Comparison of ENCODE assay signal across 27 cellular contexts in the genomic region with DNA sequence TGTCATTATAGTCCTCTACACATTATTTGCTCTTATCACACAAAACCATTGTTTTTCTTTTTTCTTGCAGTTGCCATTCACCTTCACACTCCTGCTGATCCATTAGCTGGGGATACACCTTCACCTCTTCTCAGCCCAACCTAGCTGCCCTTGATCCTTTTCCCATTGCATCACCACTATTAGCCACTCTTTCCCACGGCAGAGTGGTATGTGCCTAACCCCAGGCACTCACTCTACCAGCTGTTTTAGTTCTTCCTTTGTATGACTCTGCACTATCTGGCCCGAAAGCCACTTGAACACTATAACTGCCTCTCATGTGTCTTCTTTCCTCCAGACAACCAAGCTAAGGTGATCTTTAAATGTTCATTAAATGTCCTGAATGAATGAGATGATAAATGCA.
DNase-seq lines count a peak whose midpoint lies in the region; FAIRE-seq and TF ChIP-seq lines count a peak whose summit lies in the region.
"Had no signal": no experiment of that assay in that cellular context is flagged by ENCODE, and none has a peak within 500 bp of the region (broad histone marks: within the 10 kb centered on the region; RNA-seq: fewer than 3 reads in every experiment).

No MANE protein-coding gene starts in this region.

- no peaks in the 10 kb centered on the region for H3K36me3 Mint-ChIP-seq in nephron progenitor cell (ENCODE audit: low read depth)
- H3K36me3 Mint-ChIP-seq: IgD-negative memory B cell had no signal

- no peak for DNase-seq in D721Med (ENCODE audit: insufficient read length, low spot score)
- DNase-seq in H4 (ENCODE audit: low spot score): peak; percentile 7
- peak; percentile 22 for DNase-seq in NCI-H69 (lab: John Stamatoyannopoulos, UW)
- peak; percentile 1 for DNase-seq in fibroblast of pulmonary artery (ENCODE audit: low read depth)
- no peak for DNase-seq in occipital lobe (lab: John Stamatoyannopoulos, UW)
- DNase-seq in nephron progenitor cell: no peak
- no peak for DNase-seq in posterior cingulate gyrus
- DNase-seq in activated CD4-positive, alpha-beta T cell treated with anti-CD3 and anti-CD28 coated beads for 4 hours: no peak
- DNase-seq: activated CD8-positive, alpha-beta T cell treated with anti-CD3 and anti-CD28 coated beads for 36 hours; activated effector memory CD4-positive, alpha-beta T cell treated with anti-CD3 and anti-CD28 coated beads, Interleukin-2, amount 50 U/mL, for 16 hours; activated naive CD8-positive, alpha-beta T cell treated with anti-CD3 and anti-CD28 coated beads, Interleukin-2, amount 50 U/mL, for 24 hours; activated T-cell treated with anti-CD3 and anti-CD28 coated beads for 4 hours; C1 segment of cervical spinal cord; Calu3; effector CD4-positive, alpha-beta T cell; gastrocnemius medialis; hypothalamus; NCI-H1436 treated with DMSO at 0.1 percent for 48 hours; NCI-H446; sigmoid colon; stomach; transverse colon had no signal

- no peaks in the 10 kb centered on the region for H3K9me3 Mint-ChIP-seq in nephron progenitor cell
- H3K9me3 Mint-ChIP-seq: activated CD8-positive, alpha-beta T cell treated with anti-CD3 and anti-CD28 coated beads for 36 hours; activated naive CD8-positive, alpha-beta T cell treated with anti-CD3 and anti-CD28 coated beads, Interleukin-2, amount 50 U/mL, for 24 hours had no signal

- no peaks in the 10 kb centered on the region for H3K4me1 Mint-ChIP-seq in nephron progenitor cell
- H3K4me1 Mint-ChIP-seq: activated naive CD8-positive, alpha-beta T cell treated with anti-CD3 and anti-CD28 coated beads, Interleukin-2, amount 50 U/mL, for 24 hours; IgD-negative memory B cell had no signal

- no peak overlapping the region for H3K4me3 ChIP-seq in fibroblast of pulmonary artery (replicated peaks; ENCODE audit: low read depth, low read length)
- H3K4me3 ChIP-seq: gastrocnemius medialis, sigmoid colon, SJCRH30, stomach, transverse colon had no signal

- peaks cover 14% of the 10 kb centered on the region for H3K27me3 Mint-ChIP-seq in nephron progenitor cell (ENCODE audit: low read depth, poor library complexity)
- H3K27me3 Mint-ChIP-seq: IgD-negative memory B cell, progenitor cell of endocrine pancreas had no signal

- TF ChIP-seq CTCF in D721Med (IDR thresholded peaks at IDR 0.05; ENCODE audit: insufficient read depth, missing control alignments) (no peak), fibroblast of pulmonary artery (IDR thresholded peaks at IDR 0.05; ENCODE audit: low read length, missing control alignments) (no peak), nephron progenitor cell (IDR thresholded peaks at IDR 0.05) (no peak)

- no peak overlapping the region for H3K4me3 Mint-ChIP-seq in nephron progenitor cell
- H3K4me3 Mint-ChIP-seq: activated CD8-positive, alpha-beta T cell treated with anti-CD3 and anti-CD28 coated beads for 36 hours; activated naive CD8-positive, alpha-beta T cell treated with anti-CD3 and anti-CD28 coated beads, Interleukin-2, amount 50 U/mL, for 24 hours; IgD-negative memory B cell had no signal

- no peak overlapping the region for H3K27ac Mint-ChIP-seq in nephron progenitor cell
- H3K27ac Mint-ChIP-seq: activated CD8-positive, alpha-beta T cell treated with anti-CD3 and anti-CD28 coated beads for 36 hours; activated naive CD8-positive, alpha-beta T cell treated with anti-CD3 and anti-CD28 coated beads, Interleukin-2, amount 50 U/mL, for 24 hours; progenitor cell of endocrine pancreas had no signal

- intact Hi-C loops in posterior cingulate gyrus (cut with DNase I): no loop called here

- peak; percentile 21 for FAIRE-seq in D721Med (lab: Jason Lieb, UNC)
- FAIRE-seq: islet of Langerhans, RCC 7860 had no signal

Comparison
In these comparisons a context has a peak if more than half of its experiments do, and no peak if none do; other contexts are left out.
1. DNase-seq: peak in H4 (single experiment), NCI-H69 (single experiment) and fibroblast of pulmonary artery (single experiment); none in D721Med (single experiment), occipital lobe (single experiment), nephron progenitor cell (single experiment), posterior cingulate gyrus (0 of 10) and activated CD4-positive, alpha-beta T cell treated with anti-CD3 and anti-CD28 coated beads for 4 hours (0 of 2).